Comparison of ENCODE assay signal across 16 cellular contexts in genomic region chr6:119075200-119075981, GRCh38. TPM values are rescaled to one million over a fixed set of nuclear protein-coding genes. Genes with fewer than 3 reads are reported as not detected.
DNase-seq lines count a peak whose midpoint lies in the region; ATAC-seq and TF ChIP-seq lines count a peak whose summit lies in the region.
"Had no signal": no experiment of that assay in that cellular context is flagged by ENCODE, and none has a peak within 500 bp of the region (broad histone marks: within the 10 kb centered on the region; RNA-seq: fewer than 3 reads in every experiment).

No MANE protein-coding gene starts in this region.

- no peaks in the 10 kb centered on the region for H4K20me1 ChIP-seq in Karpas-422 (ENCODE audit: insufficient read depth, low read depth, low read length)

- no peaks in the 10 kb centered on the region for H3K9me3 Mint-ChIP-seq in activated CD8-positive, alpha-beta T cell treated with anti-CD3 and anti-CD28 coated beads for 36 hours
- H3K9me3 Mint-ChIP-seq in activated CD8-positive, alpha-beta T cell treated with anti-CD3 and anti-CD28 coated beads, Interleukin-2, amount 10 ng/mL, durations not matched to agents 7 days and 5 days (ENCODE audit: insufficient read depth): no peaks in the 10 kb centered on the region
- H3K9me3 Mint-ChIP-seq in CD4-positive, CD25-positive, alpha-beta regulatory T cell: no peaks in the 10 kb centered on the region
- H3K9me3 Mint-ChIP-seq: IgD-negative memory B cell had no signal

- peak overlapping the region; percentile 96 for H3K4me3 ChIP-seq in CD4-positive, CD25-positive, alpha-beta regulatory T cell (ENCODE audit: low read depth, low read length)
- no peak overlapping the region for H3K4me3 ChIP-seq in lower lobe of right lung
- no peak overlapping the region for H3K4me3 ChIP-seq in Karpas-422 (ENCODE audit: low read length)

- no peak overlapping the region for H3K9ac ChIP-seq in Karpas-422 (ENCODE audit: low read length)

- H3K27ac Mint-ChIP-seq in activated CD8-positive, alpha-beta T cell treated with anti-CD3 and anti-CD28 coated beads for 36 hours: peak overlapping the region; percentile 72
- no peak overlapping the region for H3K27ac Mint-ChIP-seq in activated CD8-positive, alpha-beta T cell treated with anti-CD3 and anti-CD28 coated beads, Interleukin-2, amount 10 ng/mL, durations not matched to agents 7 days and 5 days
- peak overlapping the region; percentile 21 to 83 (median 63) for H3K27ac Mint-ChIP-seq in CD4-positive, CD25-positive, alpha-beta regulatory T cell
- peak overlapping the region; percentile 98 for H3K27ac Mint-ChIP-seq in T-helper 17 cell
- H3K27ac Mint-ChIP-seq: IgD-negative memory B cell had no signal

- no peak overlapping the region for H2AFZ ChIP-seq in Karpas-422 (ENCODE audit: low read length)

- no peaks in the 10 kb centered on the region for H3K9me2 ChIP-seq in Karpas-422 (replicated peaks; ENCODE audit: insufficient read depth, low read length)

- H3K27me3 Mint-ChIP-seq in activated CD8-positive, alpha-beta T cell treated with anti-CD3 and anti-CD28 coated beads for 36 hours: peaks cover 3% of the 10 kb centered on the region
- H3K27me3 Mint-ChIP-seq in activated CD8-positive, alpha-beta T cell treated with anti-CD3 and anti-CD28 coated beads, Interleukin-2, amount 10 ng/mL, durations not matched to agents 7 days and 5 days (ENCODE audit: low read depth): peaks cover 12% of the 10 kb centered on the region
- H3K27me3 Mint-ChIP-seq in CD4-positive, CD25-positive, alpha-beta regulatory T cell: no peaks in the 10 kb centered on the region
- no peaks in the 10 kb centered on the region for H3K27me3 Mint-ChIP-seq in T-helper 17 cell

- H3K4me3 Mint-ChIP-seq in activated CD8-positive, alpha-beta T cell treated with anti-CD3 and anti-CD28 coated beads for 36 hours: no peak overlapping the region
- H3K4me3 Mint-ChIP-seq in activated CD8-positive, alpha-beta T cell treated with anti-CD3 and anti-CD28 coated beads, Interleukin-2, amount 10 ng/mL, durations not matched to agents 7 days and 5 days: no peak overlapping the region
- peak overlapping the region; percentile 78 to 98 (median 89) for H3K4me3 Mint-ChIP-seq in CD4-positive, CD25-positive, alpha-beta regulatory T cell
- no peak overlapping the region for H3K4me3 Mint-ChIP-seq in T-helper 17 cell

- H3K27ac ChIP-seq in CD4-positive, CD25-positive, alpha-beta regulatory T cell (ENCODE audit: insufficient read depth, low read length, poor library complexity, severe bottlenecking): no peak overlapping the region
- peak overlapping the region; percentile 32 for H3K27ac ChIP-seq in lower lobe of right lung
- no peak overlapping the region for H3K27ac ChIP-seq in Karpas-422 (ENCODE audit: low read length)

- DNase-seq in activated CD8-positive, alpha-beta T cell treated with anti-CD3 and anti-CD28 coated beads for 36 hours: no peak
- DNase-seq in activated CD8-positive, alpha-beta T cell treated with anti-CD3 and anti-CD28 coated beads, Interleukin-2, amount 10 ng/mL, durations not matched to agents 7 days and 5 days: no peak
- no peak for DNase-seq in CD4-positive, CD25-positive, alpha-beta regulatory T cell
- DNase-seq in T-helper 17 cell (no peak), lower lobe of right lung (no peak), cerebellar cortex (ENCODE audit: low spot score) (no peak), Karpas-422 (no peak), DMS 273 (lab: John Stamatoyannopoulos, UW; ENCODE audit: unreplicated experiment) (no peak)
- DNase-seq: AML-193, DND-41, GDM1, HCEC 1CT, MV-4-11, NCI-H1417 treated with DMSO at 0.1 percent for 48 hours, NCI-H2171 treated with DMSO at 0.1 percent for 48 hours had no signal

- no peaks in the 10 kb centered on the region for H3K9me3 ChIP-seq in CD4-positive, CD25-positive, alpha-beta regulatory T cell (ENCODE audit: control insufficient read depth in 2 of 2, low read length in 2 of 2)
- H3K9me3 ChIP-seq in T-helper 17 cell (ENCODE audit: control insufficient read depth, low read length, poor library complexity, severe bottlenecking) (no peaks in the 10 kb centered on the region), lower lobe of right lung (no peaks in the 10 kb centered on the region), Karpas-422 (ENCODE audit: low read length) (no peaks in the 10 kb centered on the region)

- no peak for ATAC-seq in activated CD8-positive, alpha-beta T cell treated with anti-CD3 and anti-CD28 coated beads for 36 hours
- ATAC-seq in activated CD8-positive, alpha-beta T cell treated with anti-CD3 and anti-CD28 coated beads, Interleukin-2, amount 10 ng/mL, durations not matched to agents 7 days and 5 days: no peak
- ATAC-seq in CD4-positive, CD25-positive, alpha-beta regulatory T cell (ENCODE audit: low read depth in 2 of 2): no peak
- no peak for ATAC-seq in T-helper 17 cell
- no peak for ATAC-seq in lower lobe of right lung

- H3K4me2 ChIP-seq in Karpas-422 (ENCODE audit: low read depth, low read length, poor library complexity, severe bottlenecking): no peak overlapping the region

- intact Hi-C loops in activated CD8-positive, alpha-beta T cell treated with anti-CD3 and anti-CD28 coated beads for 36 hours (cut with micrococcal nuclease): loop anchor here (5.0 kb wide), 1 partner anchor 183 kb away; the partner anchor contains the start of gene ASF1A
- intact Hi-C loops in lower lobe of right lung (cut with DNase I): no loop called here

- peaks cover 43% of the 10 kb centered on the region for H3K4me1 Mint-ChIP-seq in activated CD8-positive, alpha-beta T cell treated with anti-CD3 and anti-CD28 coated beads for 36 hours (ENCODE audit: low read depth)
- peaks cover 24% of the 10 kb centered on the region for H3K4me1 Mint-ChIP-seq in activated CD8-positive, alpha-beta T cell treated with anti-CD3 and anti-CD28 coated beads, Interleukin-2, amount 10 ng/mL, durations not matched to agents 7 days and 5 days (ENCODE audit: low read depth)
- peaks cover 22 to 52% (median 43%) of the 10 kb centered on the region in 4 donors for H3K4me1 Mint-ChIP-seq in CD4-positive, CD25-positive, alpha-beta regulatory T cell
- H3K4me1 Mint-ChIP-seq in T-helper 17 cell: peaks cover 32% of the 10 kb centered on the region

- no peaks in the 10 kb centered on the region for H3K27me3 ChIP-seq in CD4-positive, CD25-positive, alpha-beta regulatory T cell (ENCODE audit: control insufficient read depth, insufficient read depth, low read length)
- H3K27me3 ChIP-seq in lower lobe of right lung (ENCODE audit: low read depth) (no peaks in the 10 kb centered on the region), Karpas-422 (ENCODE audit: low read length) (peaks cover 3% of the 10 kb centered on the region; the same call in 1 of the 2 replicates)

- TF ChIP-seq CTCF in activated CD8-positive, alpha-beta T cell treated with anti-CD3 and anti-CD28 coated beads for 36 hours (IDR thresholded peaks at IDR 0.05): no peak
- TF ChIP-seq CTCF in lower lobe of right lung (IDR thresholded peaks at IDR 0.05): no peak

- no peaks in the 10 kb centered on the region for H3K79me2 ChIP-seq in Karpas-422 (ENCODE audit: low read length)

- CTCF ChIA-PET in activated CD8-positive, alpha-beta T cell treated with anti-CD3 and anti-CD28 coated beads for 36 hours (lab: Charles Lee): interaction anchor here (1.0 to 1.2 kb wide), 2 partner anchors 54 to 102 kb away, joined by 3 read pairs; no protein-coding TSS in a partner anchor
- CTCF ChIA-PET in activated CD8-positive, alpha-beta T cell treated with anti-CD3 and anti-CD28 coated beads, Interleukin-2, amount 10 ng/mL, durations not matched to agents 7 days and 5 days (lab: Charles Lee): interaction anchor here (0.9 to 1.0 kb wide), 3 partner anchors 23 to 107 kb away, joined by 3 to 4 read pairs (median 3); no protein-coding TSS in a partner anchor

- peaks cover 2% of the 10 kb centered on the region for H3K36me3 Mint-ChIP-seq in activated CD8-positive, alpha-beta T cell treated with anti-CD3 and anti-CD28 coated beads for 36 hours (ENCODE audit: low read depth)
- no peaks in the 10 kb centered on the region for H3K36me3 Mint-ChIP-seq in activated CD8-positive, alpha-beta T cell treated with anti-CD3 and anti-CD28 coated beads, Interleukin-2, amount 10 ng/mL, durations not matched to agents 7 days and 5 days (ENCODE audit: low read depth)
- no peaks in the 10 kb centered on the region for H3K36me3 Mint-ChIP-seq in CD4-positive, CD25-positive, alpha-beta regulatory T cell
- H3K36me3 Mint-ChIP-seq in T-helper 17 cell (ENCODE audit: low read depth): no peaks in the 10 kb centered on the region

- peaks cover 27% of the 10 kb centered on the region for H3K4me1 ChIP-seq in CD4-positive, CD25-positive, alpha-beta regulatory T cell (ENCODE audit: control insufficient read depth, insufficient read depth, low read length, poor library complexity, severe bottlenecking)
- peaks cover 14% of the 10 kb centered on the region for H3K4me1 ChIP-seq in lower lobe of right lung
- peaks cover 13% of the 10 kb centered on the region for H3K4me1 ChIP-seq in Karpas-422 (ENCODE audit: low read length)

- H3K36me3 ChIP-seq in CD4-positive, CD25-positive, alpha-beta regulatory T cell (ENCODE audit: control insufficient read depth, insufficient read depth, low read length): no peaks in the 10 kb centered on the region
- no peaks in the 10 kb centered on the region for H3K36me3 ChIP-seq in lower lobe of right lung
- H3K36me3 ChIP-seq in Karpas-422 (ENCODE audit: insufficient read depth, low read length): no peaks in the 10 kb centered on the region

- POLR2A ChIA-PET in activated CD8-positive, alpha-beta T cell treated with anti-CD3 and anti-CD28 coated beads for 36 hours (lab: Charles Lee): interaction anchor here (1.3 kb wide), 1 partner anchor 9 kb away, joined by 4 read pairs; no protein-coding TSS in a partner anchor
- POLR2A ChIA-PET in activated CD8-positive, alpha-beta T cell treated with anti-CD3 and anti-CD28 coated beads, Interleukin-2, amount 10 ng/mL, durations not matched to agents 7 days and 5 days (lab: Charles Lee): no interaction called here

RNA-seq across cellular contexts. Expression of gene FAM184A, which starts 3.1 kb away (rescaled TPM):
- total RNA-seq in activated CD8-positive, alpha-beta T cell treated with anti-CD3 and anti-CD28 coated beads for 36 hours: 1 to 10 TPM; 3.2 to 4.8 TPM
- total RNA-seq in activated CD8-positive, alpha-beta T cell treated with anti-CD3 and anti-CD28 coated beads, Interleukin-2, amount 10 ng/mL, durations not matched to agents 7 days and 5 days: 1 to 10 TPM; 2.2 to 2.7 TPM
- total RNA-seq in CD4-positive, CD25-positive, alpha-beta regulatory T cell: 7.7 TPM
- polyA plus RNA-seq in CD4-positive, CD25-positive, alpha-beta regulatory T cell: 1 to 10 TPM; 1.0 to 2.3 (median 1.5) TPM
- 1 to 10 TPM; 2.1 to 3.5 TPM for total RNA-seq in T-helper 17 cell
- 15.9 TPM for total RNA-seq in lower lobe of right lung
- total RNA-seq in Karpas-422 (2014; rRNA removed; shearing (Covaris generic); ENCODE audit: low replicate concordance): 0.72 and 8.4 TPM in 2 replicates

Comparison
In these comparisons a context has a peak if more than half of its experiments do, and no peak if none do; other contexts are left out.
1. H3K4me3 Mint-ChIP-seq: peak in CD4-positive, CD25-positive, alpha-beta regulatory T cell (4 of 4); none in activated CD8-positive, alpha-beta T cell treated with anti-CD3 and anti-CD28 coated beads for 36 hours (single experiment), activated CD8-positive, alpha-beta T cell treated with anti-CD3 and anti-CD28 coated beads, Interleukin-2, amount 10 ng/mL, durations not matched to agents 7 days and 5 days (single experiment) and T-helper 17 cell (single experiment).